Comparison of ENCODE assay signal across 28 cellular contexts in the genomic region with DNA sequence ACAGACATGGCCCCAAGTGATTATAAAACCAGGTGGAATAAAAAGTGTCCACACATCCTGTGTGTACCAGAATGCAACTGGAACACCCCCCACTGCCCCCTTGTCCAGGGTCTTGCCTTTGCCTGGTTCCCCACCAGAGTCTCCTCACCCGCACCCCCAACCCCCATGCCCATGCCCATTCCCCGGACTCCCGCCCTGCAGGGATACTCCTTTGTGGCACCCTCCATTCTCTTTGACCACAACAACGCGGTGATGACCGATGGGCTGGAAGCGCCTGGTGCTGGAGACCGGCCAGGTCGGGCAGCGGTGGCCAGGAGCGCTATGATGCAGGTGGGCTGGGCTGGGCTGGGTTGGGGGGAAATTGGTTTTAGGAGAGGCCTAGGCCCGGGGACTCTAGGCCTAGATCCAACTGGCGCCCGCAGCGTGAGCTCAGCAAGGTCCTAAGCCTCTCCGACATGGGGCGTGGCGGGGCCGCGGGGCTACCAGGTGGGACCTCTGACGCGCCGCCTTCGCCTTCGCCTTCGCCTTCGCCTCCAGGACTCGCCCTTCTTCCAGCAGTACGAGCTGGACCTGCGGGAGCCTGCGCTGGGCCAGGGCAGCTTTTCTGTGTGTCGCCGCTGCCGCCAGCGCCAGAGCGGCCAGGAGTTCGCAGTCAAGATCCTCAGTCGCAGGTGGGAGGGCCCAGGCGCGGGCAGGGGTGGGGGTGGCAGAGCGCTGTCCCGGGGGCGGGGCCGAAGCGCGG.
"Had no signal": no experiment of that assay in that cellular context is flagged by ENCODE, and none has a peak within 500 bp of the region (broad histone marks: within the 10 kb centered on the region; RNA-seq: fewer than 3 reads in every experiment).

No MANE protein-coding gene starts in this region.

- H3K27ac Mint-ChIP-seq: activated CD4-positive, alpha-beta T cell treated with anti-CD3 and anti-CD28 coated beads, Interleukin-2, amount 10 ng/mL, durations not matched to agents 24 days and 14 days; activated CD8-positive, alpha-beta T cell treated with anti-CD3 and anti-CD28 coated beads for 36 hours; activated naive CD4-positive, alpha-beta T cell treated with anti-CD3 and anti-CD28 coated beads, Interleukin-2, amount 50 U/mL, for 24 hours; activated T-cell treated with anti-CD3 and anti-CD28 coated beads, Interleukin-2, amount 50 U/mL, for 72 hours; activated T-helper 17 cell treated with anti-CD3 and anti-CD28 coated beads, Interleukin-2, amount 50 U/mL, for 72 hours had no signal

- H3K36me3 ChIP-seq: breast epithelium had no signal

- H3K27me3 ChIP-seq: adrenal gland, body of pancreas, breast epithelium, SJCRH30 had no signal

- H3K27ac ChIP-seq: adrenal gland, body of pancreas, breast epithelium, SJCRH30, SK-N-MC had no signal

- H3K4me3 Mint-ChIP-seq: activated CD4-positive, alpha-beta T cell treated with anti-CD3 and anti-CD28 coated beads, Interleukin-2, amount 10 ng/mL, durations not matched to agents 24 days and 14 days; activated CD8-positive, alpha-beta T cell treated with anti-CD3 and anti-CD28 coated beads for 36 hours; activated naive CD4-positive, alpha-beta T cell treated with anti-CD3 and anti-CD28 coated beads, Interleukin-2, amount 50 U/mL, for 24 hours; activated T-cell treated with anti-CD3 and anti-CD28 coated beads, Interleukin-2, amount 50 U/mL, for 72 hours; activated T-helper 17 cell treated with anti-CD3 and anti-CD28 coated beads, Interleukin-2, amount 50 U/mL, for 72 hours had no signal

- H3K4me1 Mint-ChIP-seq: activated naive CD4-positive, alpha-beta T cell treated with anti-CD3 and anti-CD28 coated beads, Interleukin-2, amount 50 U/mL, for 24 hours; activated T-helper 17 cell treated with anti-CD3 and anti-CD28 coated beads, Interleukin-2, amount 50 U/mL, for 72 hours had no signal

- H3K4me3 ChIP-seq: adrenal gland, body of pancreas, breast epithelium, SJCRH30, SK-N-MC had no signal

- H3K9me3 Mint-ChIP-seq: activated CD4-positive, alpha-beta T cell treated with anti-CD3 and anti-CD28 coated beads, Interleukin-2, amount 10 ng/mL, durations not matched to agents 24 days and 14 days; activated CD8-positive, alpha-beta T cell treated with anti-CD3 and anti-CD28 coated beads for 36 hours; activated naive CD4-positive, alpha-beta T cell treated with anti-CD3 and anti-CD28 coated beads, Interleukin-2, amount 50 U/mL, for 24 hours; activated T-cell treated with anti-CD3 and anti-CD28 coated beads, Interleukin-2, amount 50 U/mL, for 72 hours; activated T-helper 17 cell treated with anti-CD3 and anti-CD28 coated beads, Interleukin-2, amount 50 U/mL, for 72 hours had no signal

- H3K9me3 ChIP-seq: adrenal gland, body of pancreas, breast epithelium, SJCRH30 had no signal

- H3K4me1 ChIP-seq: adrenal gland, body of pancreas, breast epithelium had no signal

- H3K27me3 Mint-ChIP-seq: activated CD4-positive, alpha-beta T cell treated with anti-CD3 and anti-CD28 coated beads, Interleukin-2, amount 10 ng/mL, durations not matched to agents 24 days and 14 days; activated CD8-positive, alpha-beta T cell treated with anti-CD3 and anti-CD28 coated beads for 36 hours; activated naive CD4-positive, alpha-beta T cell treated with anti-CD3 and anti-CD28 coated beads, Interleukin-2, amount 50 U/mL, for 24 hours; activated T-helper 17 cell treated with anti-CD3 and anti-CD28 coated beads, Interleukin-2, amount 50 U/mL, for 72 hours had no signal

- ATAC-seq: activated CD8-positive, alpha-beta T cell treated with anti-CD3 and anti-CD28 coated beads for 36 hours; activated T-cell treated with anti-CD3 and anti-CD28 coated beads, Interleukin-2, amount 50 U/mL, for 72 hours; activated T-helper 17 cell treated with anti-CD3 and anti-CD28 coated beads, Interleukin-2, amount 50 U/mL, for 72 hours; body of pancreas; Panc1 had no signal

- DNase-seq: activated CD4-positive, alpha-beta T cell treated with anti-CD3 and anti-CD28 coated beads, Interleukin-2, amount 10 ng/mL, durations not matched to agents 24 days and 14 days; activated CD4-positive, alpha-beta T cell treated with anti-CD3 and anti-CD28 coated beads, Interleukin-2, amount 50 U/mL, for 4 hours; activated CD8-positive, alpha-beta T cell treated with anti-CD3 and anti-CD28 coated beads for 36 hours; activated gamma-delta T cell; activated naive CD4-positive, alpha-beta T cell treated with Interleukin-2 at 50 U/mL for 16 hours; activated T-cell treated with anti-CD3 and anti-CD28 coated beads, Interleukin-2, amount 50 U/mL, for 1 hour; activated T-cell treated with anti-CD3 and anti-CD28 coated beads, Interleukin-2, amount 50 U/mL, for 72 hours; adrenal gland; body of pancreas; Karpas-422; NCI-H1048; NCI-H1105 treated with DMSO at 0.1 percent for 48 hours; NCI-H1436; NCI-H1694; NCI-H1930; NCI-H2081 treated with DMSO at 0.1 percent for 48 hours; NCI-H226; NCI-H446 treated with DMSO at 0.1 percent for 48 hours; NCI-H524; NCI-H69; SHP77; SJCRH30; T1000 had no signal
